14 cellular contexts compared by ENCODE assay signal in the genomic region with DNA sequence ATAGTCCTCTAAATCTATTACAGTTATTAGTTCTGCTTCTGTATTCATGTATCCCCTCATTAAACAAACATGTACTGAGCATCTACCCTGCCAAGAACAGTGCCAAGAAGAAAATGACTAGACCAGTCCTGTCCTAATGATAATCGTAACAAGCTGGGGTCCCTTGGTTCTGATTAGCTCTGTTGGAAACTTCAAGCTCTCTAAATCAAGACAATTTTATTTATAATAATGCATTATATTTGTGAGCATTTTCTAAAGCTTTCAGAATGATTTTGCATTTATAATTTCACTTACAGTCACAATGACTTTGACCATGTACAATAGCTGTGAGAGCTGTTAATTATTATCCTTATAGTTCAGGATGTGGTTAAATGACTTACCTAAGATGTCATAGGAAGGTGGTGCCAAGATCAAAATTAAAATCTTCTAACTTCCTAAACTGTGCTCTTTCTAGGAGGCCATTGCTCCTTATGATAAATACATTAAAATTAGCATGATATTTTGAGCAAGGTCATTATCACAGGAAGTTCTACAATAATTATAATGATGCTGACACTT.
DNase-seq lines count a peak whose midpoint lies in the region; ATAC-seq, FAIRE-seq and TF ChIP-seq lines count a peak whose summit lies in the region.
"Had no signal": no experiment of that assay in that cellular context is flagged by ENCODE, and none has a peak within 500 bp of the region (broad histone marks: within the 10 kb centered on the region; RNA-seq: fewer than 3 reads in every experiment).

No MANE protein-coding gene starts in this region.

- H4K20me1 ChIP-seq in OCI-LY7 (ENCODE audit: insufficient read depth, low read length), result no peaks in the 10 kb centered on the region

- H3K4me2 ChIP-seq in OCI-LY7 (ENCODE audit: low read length), result no peak overlapping the region

- H3K4me1 Mint-ChIP-seq in CD8-positive, alpha-beta T cell (ENCODE audit: low read depth), result peaks cover 8% of the 10 kb centered on the region

- ATAC-seq in HG02759 (IDR thresholded peaks at IDR 0.05; ENCODE audit: unreplicated experiment) (peak; percentile 83), HG03571 (IDR thresholded peaks at IDR 0.05; ENCODE audit: unreplicated experiment) (peak; percentile 88)
- ATAC-seq in CD8-positive, alpha-beta T cell, result no peak
- ATAC-seq: heart left ventricle had no signal

- intact Hi-C loops in A673 (cut with micrococcal nuclease; ENCODE audit: unreplicated experiment) (loop anchor here (2.0 to 10.0 kb wide), 3 partner anchors 340 to 747 kb away; a partner anchor contains a TSS), OCI-LY7 (cut with micrococcal nuclease; ENCODE audit: unreplicated experiment) (no loop called here)
- intact Hi-C loops in CD8-positive, alpha-beta T cell (cut with DNase I, micrococcal nuclease), result no loop called here

- no peak overlapping the region for H3K27ac ChIP-seq in A673 (ENCODE audit: low read depth, low read length, poor library complexity, severe bottlenecking)
- no peak overlapping the region for H3K27ac ChIP-seq in CD8-positive, alpha-beta T cell (ENCODE audit: low read depth, low read length)
- no peak overlapping the region for H3K27ac ChIP-seq in OCI-LY7 (ENCODE audit: low read depth, low read length, poor library complexity, severe bottlenecking)
- H3K27ac ChIP-seq: heart left ventricle, tibial artery had no signal

- H3K4me3 ChIP-seq in A673 (ENCODE audit: low read depth, low read length, poor library complexity, severe bottlenecking) (no peak overlapping the region), OCI-LY7 (ENCODE audit: low read depth, low read length, poor library complexity, severe bottlenecking) (no peak overlapping the region)
- H3K4me3 ChIP-seq in CD8-positive, alpha-beta T cell (ENCODE audit: low read depth, low read length), result no peak overlapping the region
- H3K4me3 ChIP-seq: heart left ventricle, tibial artery had no signal

- no peaks in the 10 kb centered on the region for H3K36me3 Mint-ChIP-seq in CD8-positive, alpha-beta T cell

- no peaks in the 10 kb centered on the region for H3K27me3 ChIP-seq in A673 (replicated peaks; ENCODE audit: insufficient read depth, low read depth, low read length, poor library complexity)
- no peaks in the 10 kb centered on the region for H3K27me3 ChIP-seq in CD8-positive, alpha-beta T cell (ENCODE audit: insufficient read depth, low read length)
- H3K27me3 ChIP-seq: heart left ventricle, tibial artery had no signal

- no peaks in the 10 kb centered on the region for H3K27me3 Mint-ChIP-seq in CD8-positive, alpha-beta T cell (ENCODE audit: low read depth)

- DNase-seq in A673 (ENCODE audit: low spot score) (peak; percentile 15), GM19239 (ENCODE audit: insufficient read length, low spot score) (no peak), midbrain (lab: John Stamatoyannopoulos, UW) (no peak), OCI-LY7 (ENCODE audit: low spot score) (no peak), amniotic stem cell (lab: John Stamatoyannopoulos, UW) (no peak)
- DNase-seq in CD8-positive, alpha-beta T cell, result no peak
- DNase-seq: activated CD4-positive, alpha-beta T cell treated with anti-CD3 and anti-CD28 coated beads, Interleukin-2, amount 50 U/mL, for 4 hours; effector memory CD4-positive, alpha-beta T cell; heart left ventricle; KBM-7; NCI-H2227 treated with DMSO at 0.1 percent for 48 hours; tibial artery had no signal

- H3K9me2 ChIP-seq in OCI-LY7 (ENCODE audit: insufficient read depth, low read length), result no peaks in the 10 kb centered on the region

- H3K9me3 ChIP-seq in A673 (ENCODE audit: low read depth, low read length, poor library complexity, severe bottlenecking), result peaks cover 5% of the 10 kb centered on the region
- no peaks in the 10 kb centered on the region for H3K9me3 ChIP-seq in CD8-positive, alpha-beta T cell (ENCODE audit: low read length)
- 0 out of 2 replicates have a peak, but pooled peaks cover 5% of the 10 kb centered on the region for H3K9me3 ChIP-seq in OCI-LY7 (ENCODE audit: low read length)
- H3K9me3 ChIP-seq: tibial artery had no signal

- CTCF ChIA-PET in A673 (lab: Charles Lee), result interaction anchor here (0.8 to 1.3 kb wide), 2 partner anchors 336 to 340 kb away, joined by 3 to 4 read pairs; a partner anchor contains a TSS
- CTCF ChIA-PET in CD8-positive, alpha-beta T cell (lab: Charles Lee), result interaction anchor here (0.7 to 0.9 kb wide), 2 partner anchors 316 to 340 kb away, joined by 3 read pairs; no protein-coding TSS in a partner anchor
- CTCF ChIA-PET in OCI-LY7 (lab: Charles Lee; ENCODE audit: unreplicated experiment), result interaction anchor here (1.0 kb wide), 1 partner anchor 10 kb away, joined by 3 read pairs; no protein-coding TSS in a partner anchor

- no peak overlapping the region for H3K4me3 Mint-ChIP-seq in CD8-positive, alpha-beta T cell

- BruUV-seq in A673 (replicated peaks; lab: Mats Ljungman, UMichigan), result no TSS peak
- no TSS peak for BruUV-seq in OCI-LY7 (replicated peaks; lab: Mats Ljungman, UMichigan)

- peaks cover 9% of the 10 kb centered on the region for H3K4me1 ChIP-seq in A673 (ENCODE audit: insufficient read depth, low read length, poor library complexity, severe bottlenecking)
- peaks cover 4% of the 10 kb centered on the region for H3K4me1 ChIP-seq in CD8-positive, alpha-beta T cell (ENCODE audit: insufficient read depth, low read length)
- H3K4me1 ChIP-seq in OCI-LY7 (ENCODE audit: insufficient read depth, low read length, poor library complexity, severe bottlenecking), result no peaks in the 10 kb centered on the region
- H3K4me1 ChIP-seq: heart left ventricle, tibial artery had no signal

- H3K36me3 ChIP-seq in A673 (ENCODE audit: insufficient read depth, low read length, poor library complexity, severe bottlenecking) (no peaks in the 10 kb centered on the region), OCI-LY7 (ENCODE audit: insufficient read depth, low read length) (no peaks in the 10 kb centered on the region)
- H3K36me3 ChIP-seq in CD8-positive, alpha-beta T cell (ENCODE audit: insufficient read depth, low read length), result no peaks in the 10 kb centered on the region
- H3K36me3 ChIP-seq: heart left ventricle, tibial artery had no signal

- H3K9me3 Mint-ChIP-seq in CD8-positive, alpha-beta T cell, result peaks cover 5% of the 10 kb centered on the region

- no peak overlapping the region for H3K27ac Mint-ChIP-seq in CD8-positive, alpha-beta T cell

- H3K79me2 ChIP-seq in OCI-LY7 (ENCODE audit: insufficient read depth, low read depth, low read length), result no peaks in the 10 kb centered on the region

- no peak overlapping the region for H2AFZ ChIP-seq in OCI-LY7 (ENCODE audit: low read length)

- POLR2A ChIA-PET in A673 (lab: Charles Lee; ENCODE audit: low non-redundant PET) (no interaction called here), OCI-LY7 (lab: Charles Lee) (interaction anchor here (0.6 kb wide), 2 partner anchors 399 to 408 kb away, joined by 3 to 4 read pairs; no protein-coding TSS in a partner anchor)
- POLR2A ChIA-PET in CD8-positive, alpha-beta T cell (lab: Charles Lee), result no interaction called here

- peak; percentile 85 for FAIRE-seq in GM19239 (lab: Jason Lieb, UNC)

- TF ChIP-seq CTCF in A673 (conservative IDR thresholded peaks at IDR 0.05; ENCODE audit: low read depth, low read length) (no peak), OCI-LY7 (conservative IDR thresholded peaks at IDR 0.05; ENCODE audit: low read length) (no peak)
- TF ChIP-seq CTCF in CD8-positive, alpha-beta T cell (IDR thresholded peaks at IDR 0.05), result no peak
